ENCODE assay signal across 8 cellular contexts in genomic region chr6:77463881-77464867, GRCh38. TPM values are rescaled to one million over a fixed set of nuclear protein-coding genes. Genes with fewer than 3 reads are reported as not detected.
A peak's percentile ranks its signal among the peaks of the same experiment; 100 is the strongest.
DNase-seq lines count a peak whose midpoint lies in the region; ATAC-seq and TF ChIP-seq lines count a peak whose summit lies in the region.

No MANE protein-coding gene starts in this region.

- peak overlapping the region; percentile 62 for H3K4me3 ChIP-seq in GM23248
- H3K4me3 ChIP-seq in iPS-15b (ENCODE audit: low read depth, low read length), result peak overlapping the region; percentile 92
- peak overlapping the region; percentile 34 to 54 (median 46) for H3K4me3 ChIP-seq in gastrocnemius medialis
- H3K4me3 ChIP-seq in PC-3 (ENCODE audit: low read length), result no peak overlapping the region

- no peak for TF ChIP-seq POLR2A in gastrocnemius medialis (IDR thresholded peaks at IDR 0.05)

- H3K4me1 ChIP-seq in GM23248 (ENCODE audit: insufficient read depth) (no peaks in the 10 kb centered on the region), iPS-15b (ENCODE audit: control insufficient read depth, insufficient read depth, low read length) (peaks cover 3% of the 10 kb centered on the region), gastrocnemius medialis (peaks cover 0 to 7% of the 10 kb centered on the region in 2 donors), PC-3 (ENCODE audit: insufficient read depth, low read length) (no peaks in the 10 kb centered on the region)

- H3K9me2 ChIP-seq in GM23248 (ENCODE audit: insufficient read depth) (no peaks in the 10 kb centered on the region), PC-3 (replicated peaks; ENCODE audit: low read length) (no peaks in the 10 kb centered on the region)

- no peak for ATAC-seq in gastrocnemius medialis
- no peak for ATAC-seq in esophagus mucosa
- no peak for ATAC-seq in PC-3

- H3K27me3 ChIP-seq in GM23248 (replicated peaks; ENCODE audit: insufficient read depth) (peaks cover 41% of the 10 kb centered on the region), iPS-15b (ENCODE audit: control insufficient read depth, insufficient read depth, low read length) (peaks cover 66% of the 10 kb centered on the region), gastrocnemius medialis (peaks cover 45 to 69% (median 57%) of the 10 kb centered on the region in 3 donors), PC-3 (ENCODE audit: low read length) (no peaks in the 10 kb centered on the region)

- H3K36me3 ChIP-seq in GM23248 (ENCODE audit: low read depth), result no peaks in the 10 kb centered on the region
- no peaks in the 10 kb centered on the region for H3K36me3 ChIP-seq in iPS-15b (ENCODE audit: control insufficient read depth, insufficient read depth, low read length)
- H3K36me3 ChIP-seq in gastrocnemius medialis, result no peaks in the 10 kb centered on the region
- H3K36me3 ChIP-seq in PC-3 (ENCODE audit: low read depth, low read length), result no peaks in the 10 kb centered on the region

- no TSS peak for BruUV-seq in PC-3 (replicated peaks; lab: Mats Ljungman, UMichigan)

- POLR2A ChIA-PET in PC-3 (lab: Charles Lee; ENCODE audit: unreplicated experiment), result no interaction called here

- in situ Hi-C loops in GM23248 (cut with MboI), result loop anchor here (25.0 kb wide), 1 partner anchor 1527 kb away; no protein-coding TSS in a partner anchor
- in situ Hi-C loops in gastrocnemius medialis (cut with MboI; ENCODE audit: low sequenced_read_pairs in 4 of 4), result loop anchor here in 3 of 4 donors (25.0 kb wide), 1 partner anchor 1527 kb away; no protein-coding TSS in a partner anchor

- intact Hi-C loops in gastrocnemius medialis (cut with DNase I; ENCODE audit: low total_unique reads) (no loop called here), PC-3 (cut with micrococcal nuclease) (no loop called here)

- no peaks in the 10 kb centered on the region for H3K79me2 ChIP-seq in GM23248 (ENCODE audit: insufficient read depth)
- no peaks in the 10 kb centered on the region for H3K79me2 ChIP-seq in PC-3 (ENCODE audit: low read length)

- CTCF ChIA-PET in PC-3 (lab: Charles Lee), result no interaction called here

- H2AFZ ChIP-seq in GM23248 (peak overlapping the region; percentile 70), PC-3 (ENCODE audit: low read length) (no peak overlapping the region)

- TF ChIP-seq CTCF in gastrocnemius medialis (IDR thresholded peaks at IDR 0.05 in 4 of 5, conservative IDR thresholded peaks at IDR 0.05 in 1 of 5), result no peak
- TF ChIP-seq CTCF in PC-3 (conservative IDR thresholded peaks at IDR 0.05; ENCODE audit: low read depth, low read length), result no peak

- H3F3A ChIP-seq in GM23248 (ENCODE audit: insufficient read depth), result no peaks in the 10 kb centered on the region
- H3F3A ChIP-seq in PC-3 (ENCODE audit: low read length, unreplicated experiment), result no peaks in the 10 kb centered on the region

- H3K9me3 ChIP-seq in GM23248 (ENCODE audit: low read depth) (no peaks in the 10 kb centered on the region), iPS-15b (ENCODE audit: control insufficient read depth, insufficient read depth, low read length) (no peaks in the 10 kb centered on the region), gastrocnemius medialis (no peaks in the 10 kb centered on the region), PC-3 (ENCODE audit: low read length) (no peaks in the 10 kb centered on the region)

- no peak overlapping the region for H3K9ac ChIP-seq in GM23248
- H3K9ac ChIP-seq in iPS-15b (ENCODE audit: low read depth, low read length), result no peak overlapping the region
- no peak overlapping the region for H3K9ac ChIP-seq in PC-3 (ENCODE audit: low read length)

- DNase-seq in GM23248 (no peak), amniotic epithelial cell (ENCODE audit: low read depth) (peak; percentile 35), gastrocnemius medialis (no peak), PC-3 (no peak), foreskin melanocyte (no peak)
- DNase-seq in NK-92 treated with Interleukin-12 subunit alpha and Interleukin-12 subunit beta, amount 100 ng/mL, for 24 hours (lab: John Stamatoyannopoulos, UW), result no peak

- WGBS in GM23248 (ENCODE audit: low coverage in 1 of 2, low lambda C conversion rate in 2 of 2, missing lambda C conversion rate in 2 of 2), 2 experiments, result 2% methylated on average over 44 to 60 of the region's 61 CpGs

- H4K20me1 ChIP-seq in GM23248 (ENCODE audit: insufficient read depth) (no peaks in the 10 kb centered on the region), PC-3 (ENCODE audit: low read length) (no peaks in the 10 kb centered on the region)

- H3K27ac ChIP-seq in GM23248, result no peak overlapping the region
- no peak overlapping the region for H3K27ac ChIP-seq in gastrocnemius medialis
- H3K27ac ChIP-seq in PC-3 (ENCODE audit: low read length), result no peak overlapping the region

- peak overlapping the region; percentile 78 for H3K4me2 ChIP-seq in GM23248 (ENCODE audit: unreplicated experiment)
- no peak overlapping the region for H3K4me2 ChIP-seq in PC-3 (ENCODE audit: low read length)

RNA-seq across cellular contexts. Expression of gene HTR1B, which starts 0.9 kb away (rescaled TPM):
- not detected in 2 replicates for total RNA-seq in GM23248 (2014; rRNA removed; shearing (Covaris generic))
- polyA plus RNA-seq in GM23248 (2016; fragmentation: Nextera tagmentation; extraction: Ambion mirVana), result not detected in 2 replicates
- total RNA-seq in gastrocnemius medialis (not detected), esophagus mucosa (0.08 TPM), PC-3 (2014; rRNA removed) (not detected in 2 replicates)
